Comparison of ENCODE assay signal across 8 cellular contexts in genomic region chr3:194985031-194985578, GRCh38.
DNase-seq lines count a peak whose midpoint lies in the region; ATAC-seq lines count a peak whose summit lies in the region.

No MANE protein-coding gene starts in this region.

- H3K36me3 ChIP-seq in ACC112 (ENCODE audit: insufficient read depth, low read length): no peaks in the 10 kb centered on the region
- H3K36me3 ChIP-seq in muscle layer of duodenum (ENCODE audit: control insufficient read depth in 1 of 2, insufficient read depth in 2 of 2, low read length in 2 of 2): no peaks in the 10 kb centered on the region

- peak overlapping the region; percentile 46; the same call in 1 of the 2 replicates for H3K4me3 ChIP-seq in ACC112 (ENCODE audit: low read depth, low read length)
- H3K4me3 ChIP-seq in muscle layer of duodenum (ENCODE audit: low read depth in 1 of 2, low read length in 2 of 2): peak overlapping the region; percentile 33 to 39

- H3K27me3 ChIP-seq in ACC112 (ENCODE audit: insufficient read depth, low read length): peaks cover 6% of the 10 kb centered on the region; the same call in 1 of the 2 replicates
- H3K27me3 ChIP-seq in muscle layer of duodenum (ENCODE audit: low read depth, low read length): no peaks in the 10 kb centered on the region

- peak; percentile 69 for ATAC-seq in esophagus mucosa
- no peak for ATAC-seq in GM18867 (IDR thresholded peaks at IDR 0.05; ENCODE audit: unreplicated experiment)
- no peak for ATAC-seq in GM21528 (IDR thresholded peaks at IDR 0.05; ENCODE audit: low FRiP score, unreplicated experiment)

- H3K9me3 ChIP-seq in muscle layer of duodenum (ENCODE audit: control insufficient read depth in 1 of 2, low read length in 2 of 2): peaks cover 0 to 5% of the 10 kb centered on the region in 2 donors

- no peak overlapping the region for H3K27ac ChIP-seq in ACC112 (ENCODE audit: low read depth, low read length)
- no peak overlapping the region for H3K27ac ChIP-seq in muscle layer of duodenum (ENCODE audit: low read length)

- peak; percentile 90 for DNase-seq in NCI-H2107 (lab: John Stamatoyannopoulos, UW)
- DNase-seq in LoVo (ENCODE audit: low spot score): no peak
- no peak for DNase-seq in NK-92 treated with Interleukin-12 subunit alpha and Interleukin-12 subunit beta, amount 100 ng/mL, for 24 hours (lab: John Stamatoyannopoulos, UW)

- H2AFZ ChIP-seq in ACC112 (ENCODE audit: low read length, unreplicated experiment): peak overlapping the region; percentile 73

- H3K4me1 ChIP-seq in ACC112 (ENCODE audit: control insufficient read depth, insufficient read depth, low read length, unreplicated experiment) (peaks cover 3% of the 10 kb centered on the region), muscle layer of duodenum (ENCODE audit: control insufficient read depth in 1 of 2, insufficient read depth in 2 of 2, low read length in 2 of 2) (peaks cover 0 to 9% of the 10 kb centered on the region in 2 donors)

- H3K79me2 ChIP-seq in ACC112 (ENCODE audit: control insufficient read depth, insufficient read depth, low read length, unreplicated experiment): no peaks in the 10 kb centered on the region
